ENCODE assay signal across 12 cellular contexts in genomic region chr2:120257522-120257921, GRCh38. TPM values are rescaled to one million over a fixed set of nuclear protein-coding genes. Genes with fewer than 3 reads are reported as not detected.
DNase-seq lines count a peak whose midpoint lies in the region; FAIRE-seq and TF ChIP-seq lines count a peak whose summit lies in the region.
"Had no signal": no experiment of that assay in that cellular context is flagged by ENCODE, and none has a peak within 500 bp of the region (broad histone marks: within the 10 kb centered on the region; RNA-seq: fewer than 3 reads in every experiment).

No MANE protein-coding gene starts in this region.

- H3K27me3 ChIP-seq in BLaER1 treated with 17β-estradiol and CSF1 and Interleukin-3, amounts not matched to agents 10 nM and 100 nM = 0 out of 22 replicates have a peak, but pooled peaks cover 0 to 5% (median 0%) of the 10 kb centered on the region in 11 experiments
- H3K27me3 ChIP-seq: colonic mucosa, thyroid gland had no signal

- H3K4me2 ChIP-seq in BLaER1 treated with 17β-estradiol and CSF1 and Interleukin-3, amounts not matched to agents 10 nM and 100 nM = peak overlapping the region; percentile 54 to 96 (median 67)

- peaks cover 0 to 66% (median 29%) of the 10 kb centered on the region in 11 experiments; a peak in 18 of 22 replicates for H4K20me1 ChIP-seq in BLaER1 treated with 17β-estradiol and CSF1 and Interleukin-3, amounts not matched to agents 10 nM and 100 nM

- H3K9me3 ChIP-seq in BLaER1 treated with 17β-estradiol and CSF1 and Interleukin-3, amounts not matched to agents 10 nM and 100 nM (replicated peaks in 1 of 11) = peaks cover 12 to 41% (median 28%) of the 10 kb centered on the region in 11 experiments
- H3K9me3 ChIP-seq in SK-N-MC (ENCODE audit: low read depth, low read length) = no peaks in the 10 kb centered on the region
- H3K9me3 ChIP-seq: colonic mucosa, thyroid gland had no signal

- peak overlapping the region in 2 of 10 experiments; percentile 29 to 30; a peak in 2 of 20 replicates for H3K4me3 ChIP-seq in BLaER1 treated with 17β-estradiol and CSF1 and Interleukin-3, amounts not matched to agents 10 nM and 100 nM
- peak overlapping the region; percentile 26 for H3K4me3 ChIP-seq in SK-N-MC
- H3K4me3 ChIP-seq: colonic mucosa, thyroid gland had no signal

- no peak overlapping the region for H3K27ac ChIP-seq in BLaER1 treated with 17β-estradiol and CSF1 and Interleukin-3, amounts not matched to agents 10 nM and 100 nM
- H3K27ac ChIP-seq in SK-N-MC = peak overlapping the region; percentile 81
- H3K27ac ChIP-seq: colonic mucosa, thyroid gland had no signal

- H3K4me1 ChIP-seq in BLaER1 treated with 17β-estradiol and CSF1 and Interleukin-3, amounts not matched to agents 10 nM and 100 nM = peaks cover 39 to 76% (median 54%) of the 10 kb centered on the region in 10 experiments
- H3K4me1 ChIP-seq: colonic mucosa had no signal

- H3K36me3 ChIP-seq in BLaER1 treated with 17β-estradiol and CSF1 and Interleukin-3, amounts not matched to agents 10 nM and 100 nM = peaks cover 0 to 29% (median 10%) of the 10 kb centered on the region in 11 experiments; a peak in 12 of 22 replicates
- H3K36me3 ChIP-seq in SK-N-MC (ENCODE audit: insufficient read depth, low read length) = no peaks in the 10 kb centered on the region
- H3K36me3 ChIP-seq: colonic mucosa, thyroid gland had no signal

- FAIRE-seq in GM12891 (lab: Jason Lieb, UNC) = no peak

- TF ChIP-seq POLR2A in GM12891 (IDR thresholded peaks at IDR 0.05; ENCODE audit: low read depth, low read length) = no peak

- H3K9ac ChIP-seq in BLaER1 treated with 17β-estradiol and CSF1 and Interleukin-3, amounts not matched to agents 10 nM and 100 nM = peak overlapping the region in 1 of 11 experiments; percentile 5; a peak in 1 of 22 replicates
- no peak overlapping the region for H3K9ac ChIP-seq in SK-N-MC (ENCODE audit: insufficient read length)

- DNase-seq in GM12891 (ENCODE audit: insufficient read length, low spot score) (no peak), SK-N-MC (ENCODE audit: low read depth, low spot score) (peak; percentile 86), kidney glomerular epithelial cell (lab: John Stamatoyannopoulos, UW) (peak; percentile 1), NCI-H524 (lab: John Stamatoyannopoulos, UW) (no peak), SHP77 (lab: John Stamatoyannopoulos, UW) (no peak), midbrain (lab: John Stamatoyannopoulos, UW) (no peak)
- DNase-seq: activated CD4-positive, alpha-beta T cell treated with anti-CD3 and anti-CD28 coated beads, Interleukin-2, amount 50 U/mL, for 1 hour; CD4-positive, CD25-positive, alpha-beta regulatory T cell; colonic mucosa; EL had no signal

TF ChIP-seq in GM12891, 5 proteins besides CTCF, POLR2A, EP300 and RAD21:
- no peak for TF ChIP-seq PAX5 (IDR thresholded peaks at IDR 0.05; ENCODE audit: insufficient read depth, low read length, severe bottlenecking)
- peak; percentile 38 for TF ChIP-seq SPI1 (IDR thresholded peaks at IDR 0.05; ENCODE audit: low read depth, low read length)

RNA-seq across cellular contexts. Expression of gene RALB, which starts 4.9 kb away (rescaled TPM):
- polyA plus RNA-seq in GM12891 (2012; ENCODE audit: low read depth, missing spikeins) = 48.0 TPM

RNA-seq across cellular contexts. Expression of gene TMEM185B, which starts 34.3 kb away (rescaled TPM):
- polyA plus RNA-seq in GM12891 (2012; ENCODE audit: low read depth, missing spikeins) = 6.5 TPM

Comparison
In these comparisons a context has a peak if more than half of its experiments do, and no peak if none do; other contexts are left out.
1. DNase-seq: peak in SK-N-MC (single experiment) and kidney glomerular epithelial cell (single experiment); none in GM12891 (single experiment), NCI-H524 (0 of 2), SHP77 (0 of 2) and midbrain (single experiment).